ENCODE assay signal across 9 cellular contexts in the genomic region with DNA sequence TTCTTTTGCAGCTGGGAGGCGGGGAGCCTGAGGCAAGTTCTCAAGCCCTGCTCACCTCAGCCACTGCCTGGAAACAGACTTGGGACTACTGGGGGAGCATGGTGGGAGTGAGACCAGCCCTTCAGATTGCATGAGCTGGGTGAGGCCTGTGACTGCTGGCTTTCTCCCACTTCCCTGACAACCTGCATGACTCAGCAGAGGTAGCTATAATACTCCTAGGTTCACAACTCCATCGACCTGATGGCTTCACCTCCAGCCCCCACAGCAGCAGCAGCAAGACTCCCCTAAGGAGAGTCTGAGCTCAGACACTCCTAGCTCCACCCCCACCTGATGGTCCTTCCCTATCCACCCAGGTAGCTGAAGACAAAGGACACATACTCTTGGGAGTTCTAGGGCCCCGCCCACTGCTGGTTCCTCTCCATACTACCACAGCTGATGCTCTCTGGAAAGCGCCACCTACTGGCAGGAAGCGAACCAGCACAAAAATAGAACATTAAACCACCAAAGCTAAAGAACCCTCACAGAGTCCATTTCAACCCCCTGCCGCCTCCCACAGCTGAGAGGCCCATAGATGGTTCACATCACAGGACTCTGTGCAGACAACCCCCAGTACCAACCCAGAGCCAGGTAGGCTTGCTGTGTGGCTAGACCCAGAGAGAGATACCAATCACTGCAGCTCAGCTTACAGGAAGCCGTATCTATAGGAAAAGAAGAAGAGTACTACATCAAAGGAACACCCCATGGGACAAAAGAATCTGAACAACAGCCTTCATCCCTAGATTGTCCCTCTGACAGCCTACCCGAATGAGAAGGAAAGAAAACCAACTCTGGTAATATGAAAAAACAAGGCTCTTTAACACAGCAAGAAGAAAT.
DNase-seq lines count a peak whose midpoint lies in the region; ATAC-seq and TF ChIP-seq lines count a peak whose summit lies in the region.
"Had no signal": no experiment of that assay in that cellular context is flagged by ENCODE, and none has a peak within 500 bp of the region (broad histone marks: within the 10 kb centered on the region; RNA-seq: fewer than 3 reads in every experiment).

No MANE protein-coding gene starts in this region.

- 0 out of 2 replicates have a peak, but pooled peaks cover 6% of the 10 kb centered on the region for H3F3A ChIP-seq in OCI-LY1 (ENCODE audit: insufficient read depth, low read length)

- H3K36me3 ChIP-seq in OCI-LY1 (ENCODE audit: insufficient read depth, low read length), result peaks cover 21% of the 10 kb centered on the region
- H3K36me3 ChIP-seq in aorta (ENCODE audit: control insufficient read depth in 1 of 2, insufficient read depth in 2 of 2, low read length in 1 of 2), result no peaks in the 10 kb centered on the region

- H3K27ac Mint-ChIP-seq in activated naive CD4-positive, alpha-beta T cell treated with anti-CD3 and anti-CD28 coated beads, Interleukin-2, amount 10 ng/mL, durations not matched to agents 7 days and 5 days, result no peak overlapping the region

- TF ChIP-seq CTCF in OCI-LY1 (IDR thresholded peaks at IDR 0.05; ENCODE audit: low read length), result peak; percentile 72

- no peak overlapping the region for H2AFZ ChIP-seq in OCI-LY1 (ENCODE audit: low read length)

- DNase-seq in NCI-H82 (lab: John Stamatoyannopoulos, UW), result peak; percentile 60
- DNase-seq in NCI-H82 treated with DMSO at 0.1 percent for 48 hours (lab: John Stamatoyannopoulos, UW; ENCODE audit: unreplicated experiment), result no peak
- DNase-seq in activated naive CD4-positive, alpha-beta T cell treated with anti-CD3 and anti-CD28 coated beads, Interleukin-2, amount 10 ng/mL, durations not matched to agents 7 days and 5 days, result peak; percentile 54
- peak; percentile 3 for DNase-seq in kidney glomerular epithelial cell (lab: John Stamatoyannopoulos, UW)
- DNase-seq in aorta, result peak; percentile 63 to 77

- no peaks in the 10 kb centered on the region for H3K27me3 Mint-ChIP-seq in activated naive CD4-positive, alpha-beta T cell treated with anti-CD3 and anti-CD28 coated beads, Interleukin-2, amount 10 ng/mL, durations not matched to agents 7 days and 5 days
- H3K27me3 Mint-ChIP-seq: central memory CD8-positive, alpha-beta T cell had no signal

- H3K9ac ChIP-seq in OCI-LY1 (ENCODE audit: low read length), result no peak overlapping the region

- H3K4me3 Mint-ChIP-seq in activated naive CD4-positive, alpha-beta T cell treated with anti-CD3 and anti-CD28 coated beads, Interleukin-2, amount 10 ng/mL, durations not matched to agents 7 days and 5 days, result no peak overlapping the region
- H3K4me3 Mint-ChIP-seq: central memory CD8-positive, alpha-beta T cell had no signal

- no peak overlapping the region for H3K27ac ChIP-seq in OCI-LY1 (ENCODE audit: low read depth, low read length, poor library complexity, severe bottlenecking)
- no peak overlapping the region for H3K27ac ChIP-seq in aorta (ENCODE audit: low read depth in 1 of 2, low read length in 2 of 2)

- peaks cover 33% of the 10 kb centered on the region for H3K9me3 Mint-ChIP-seq in activated naive CD4-positive, alpha-beta T cell treated with anti-CD3 and anti-CD28 coated beads, Interleukin-2, amount 10 ng/mL, durations not matched to agents 7 days and 5 days

- H3K79me2 ChIP-seq in OCI-LY1 (ENCODE audit: insufficient read depth, low read length), result no peaks in the 10 kb centered on the region

- H3K9me2 ChIP-seq in OCI-LY1 (ENCODE audit: low read depth, low read length), result no peaks in the 10 kb centered on the region

- H3K4me3 ChIP-seq in OCI-LY1 (ENCODE audit: low read depth, low read length, poor library complexity, severe bottlenecking) (no peak overlapping the region), aorta (ENCODE audit: low read length in 2 of 2) (no peak overlapping the region)

- H3K27me3 ChIP-seq in OCI-LY1 (ENCODE audit: insufficient read depth, low read length) (no peaks in the 10 kb centered on the region), aorta (ENCODE audit: control insufficient read depth in 1 of 2, insufficient read depth in 2 of 2, low read length in 1 of 2) (no peaks in the 10 kb centered on the region)

- CTCF ChIA-PET in activated naive CD4-positive, alpha-beta T cell treated with anti-CD3 and anti-CD28 coated beads, Interleukin-2, amount 10 ng/mL, durations not matched to agents 7 days and 5 days (lab: Charles Lee), result interaction anchor here (0.6 to 3.6 kb wide), 11 partner anchors 10 to 889 kb away, joined by 3 to 26 read pairs (median 3); no protein-coding TSS in a partner anchor

- no peaks in the 10 kb centered on the region for H3K4me1 ChIP-seq in OCI-LY1 (ENCODE audit: insufficient read depth, low read length, severe bottlenecking)
- no peaks in the 10 kb centered on the region for H3K4me1 ChIP-seq in aorta (ENCODE audit: control insufficient read depth in 1 of 2, insufficient read depth in 2 of 2, low read length in 2 of 2)

- intact Hi-C loops in aorta (cut with DNase I), result no loop called here

- 68 to 78% methylated on average over 8 of the region's 8 CpGs for WGBS in aorta, 2 donors

- H3K36me3 Mint-ChIP-seq in activated naive CD4-positive, alpha-beta T cell treated with anti-CD3 and anti-CD28 coated beads, Interleukin-2, amount 10 ng/mL, durations not matched to agents 7 days and 5 days, result peaks cover 36% of the 10 kb centered on the region

- H3K4me1 Mint-ChIP-seq in activated naive CD4-positive, alpha-beta T cell treated with anti-CD3 and anti-CD28 coated beads, Interleukin-2, amount 10 ng/mL, durations not matched to agents 7 days and 5 days, result no peaks in the 10 kb centered on the region

- H3K9me3 ChIP-seq in OCI-LY1 (ENCODE audit: low read length) (no peaks in the 10 kb centered on the region), aorta (ENCODE audit: control insufficient read depth, low read length) (no peaks in the 10 kb centered on the region)

- H3K4me2 ChIP-seq in OCI-LY1 (ENCODE audit: low read length), result no peak overlapping the region

- no peaks in the 10 kb centered on the region for H4K20me1 ChIP-seq in OCI-LY1 (ENCODE audit: insufficient read depth, low read length)

- no peak for ATAC-seq in aorta (ENCODE audit: low FRiP score)
- no peak for ATAC-seq in GM18502 (IDR thresholded peaks at IDR 0.05; ENCODE audit: poor library complexity, unreplicated experiment)
- no peak for ATAC-seq in GM19463 (IDR thresholded peaks at IDR 0.05; ENCODE audit: unreplicated experiment)
